In genomic region chr9:29556746-29557145, GRCh38 we compare ENCODE assay signal across 18 cellular contexts.
DNase-seq lines count a peak whose midpoint lies in the region; ATAC-seq, FAIRE-seq and TF ChIP-seq lines count a peak whose summit lies in the region.
"Had no signal": no experiment of that assay in that cellular context is flagged by ENCODE, and none has a peak within 500 bp of the region (broad histone marks: within the 10 kb centered on the region; RNA-seq: fewer than 3 reads in every experiment).

No MANE protein-coding gene starts in this region.

- H3K4me3 ChIP-seq in RWPE2 (ENCODE audit: severe bottlenecking) (no peak overlapping the region), fibroblast of the aortic adventitia (ENCODE audit: low read depth, low read length) (no peak overlapping the region)
- H3K4me3 ChIP-seq: GM23248 had no signal

- no peaks in the 10 kb centered on the region for H3K9me3 ChIP-seq in RWPE2 (ENCODE audit: severe bottlenecking)
- H3K9me3 ChIP-seq: BE2C had no signal

- H3K4me1 ChIP-seq in RWPE2 (ENCODE audit: insufficient read depth, poor library complexity, severe bottlenecking) = no peaks in the 10 kb centered on the region
- H3K4me1 ChIP-seq: BE2C had no signal

- DNase-seq in A172 (ENCODE audit: low spot score) (peak; percentile 52), H54 (ENCODE audit: insufficient read length, low spot score) (no peak), RWPE2 (ENCODE audit: low spot score) (no peak), fibroblast of the aortic adventitia (ENCODE audit: low read depth) (peak; percentile 5), activated gamma-delta T cell (lab: John Stamatoyannopoulos, UW) (no peak), DMS153 treated with DMSO at 0.1 percent for 48 hours (lab: John Stamatoyannopoulos, UW; ENCODE audit: unreplicated experiment) (no peak), mucosa of gallbladder (ENCODE audit: low spot score) (no peak)
- no peak for DNase-seq in stimulated activated naive B cell treated with anti-CD40 and anti-IgM and Interleukin-4, amounts not matched to agents 10 μg/mL and 1 μg/mL and 100 μg/mL, for 72 hours
- DNase-seq: BE2C; CD4-positive, alpha-beta memory T cell; DND-41; GDM1; H9 had no signal

- no peak overlapping the region for H3K27ac Mint-ChIP-seq in stimulated activated naive B cell treated with anti-CD40 and anti-IgM and Interleukin-4, amounts not matched to agents 10 μg/mL and 1 μg/mL and 100 μg/mL, for 72 hours
- H3K27ac Mint-ChIP-seq: CD4-positive, alpha-beta memory T cell; H9 had no signal

- TF ChIP-seq CTCF in RWPE2 (IDR thresholded peaks at IDR 0.05; ENCODE audit: poor library complexity, severe bottlenecking) (no peak), fibroblast of the aortic adventitia (IDR thresholded peaks at IDR 0.05; ENCODE audit: insufficient read depth, low read length) (no peak)

- peak overlapping the region; percentile 29 for H3K27ac ChIP-seq in RWPE2 (ENCODE audit: poor library complexity, severe bottlenecking)
- H3K27ac ChIP-seq: C4-2B, GM23248 had no signal

- no peak for ATAC-seq in RWPE2 (ENCODE audit: low read depth)
- ATAC-seq in stimulated activated naive B cell treated with anti-CD40 and anti-IgM and Interleukin-4, amounts not matched to agents 10 μg/mL and 1 μg/mL and 100 μg/mL, for 72 hours (replicated peaks) = no peak
- ATAC-seq: HepG2 had no signal

- no peaks in the 10 kb centered on the region for H3K4me1 Mint-ChIP-seq in stimulated activated naive B cell treated with anti-CD40 and anti-IgM and Interleukin-4, amounts not matched to agents 10 μg/mL and 1 μg/mL and 100 μg/mL, for 72 hours
- H3K4me1 Mint-ChIP-seq: CD4-positive, alpha-beta memory T cell; H9 had no signal

- no peak for TF ChIP-seq POLR2A in H54 (IDR thresholded peaks at IDR 0.05; ENCODE audit: low read depth, low read length)

- peaks cover 1 to 2% of the 10 kb centered on the region in 2 donors for H3K9me3 Mint-ChIP-seq in stimulated activated naive B cell treated with anti-CD40 and anti-IgM and Interleukin-4, amounts not matched to agents 10 μg/mL and 1 μg/mL and 100 μg/mL, for 72 hours

- no peaks in the 10 kb centered on the region for H3K27me3 ChIP-seq in RWPE2 (ENCODE audit: insufficient read depth, poor library complexity, severe bottlenecking)
- H3K27me3 ChIP-seq: BE2C had no signal

- peak; percentile 27 for FAIRE-seq in H54 (lab: Jason Lieb, UNC)
- FAIRE-seq: GM12892, HepG2, HTR-8/SVneo had no signal

- no peak overlapping the region for H3K4me3 Mint-ChIP-seq in stimulated activated naive B cell treated with anti-CD40 and anti-IgM and Interleukin-4, amounts not matched to agents 10 μg/mL and 1 μg/mL and 100 μg/mL, for 72 hours
- H3K4me3 Mint-ChIP-seq: CD4-positive, alpha-beta memory T cell; H9 had no signal

- no peaks in the 10 kb centered on the region for H3K27me3 Mint-ChIP-seq in stimulated activated naive B cell treated with anti-CD40 and anti-IgM and Interleukin-4, amounts not matched to agents 10 μg/mL and 1 μg/mL and 100 μg/mL, for 72 hours
- H3K27me3 Mint-ChIP-seq: CD4-positive, alpha-beta memory T cell had no signal

- H3K36me3 ChIP-seq in RWPE2 (ENCODE audit: low read depth) = no peaks in the 10 kb centered on the region
- H3K36me3 ChIP-seq: BE2C had no signal

- H3K36me3 Mint-ChIP-seq in stimulated activated naive B cell treated with anti-CD40 and anti-IgM and Interleukin-4, amounts not matched to agents 10 μg/mL and 1 μg/mL and 100 μg/mL, for 72 hours = no peaks in the 10 kb centered on the region
- H3K36me3 Mint-ChIP-seq: CD4-positive, alpha-beta memory T cell had no signal

Comparison
In these comparisons a context has a peak if more than half of its experiments do, and no peak if none do; other contexts are left out.
1. DNase-seq: peak in A172 (single experiment) and fibroblast of the aortic adventitia (single experiment); none in H54 (single experiment), RWPE2 (single experiment), activated gamma-delta T cell (single experiment), DMS153 treated with DMSO at 0.1 percent for 48 hours (single experiment), stimulated activated naive B cell treated with anti-CD40 and anti-IgM and Interleukin-4, amounts not matched to agents 10 μg/mL and 1 μg/mL and 100 μg/mL, for 72 hours (single experiment) and mucosa of gallbladder (single experiment).